Comparison of ENCODE assay signal across 1 cellular context in the genomic region with DNA sequence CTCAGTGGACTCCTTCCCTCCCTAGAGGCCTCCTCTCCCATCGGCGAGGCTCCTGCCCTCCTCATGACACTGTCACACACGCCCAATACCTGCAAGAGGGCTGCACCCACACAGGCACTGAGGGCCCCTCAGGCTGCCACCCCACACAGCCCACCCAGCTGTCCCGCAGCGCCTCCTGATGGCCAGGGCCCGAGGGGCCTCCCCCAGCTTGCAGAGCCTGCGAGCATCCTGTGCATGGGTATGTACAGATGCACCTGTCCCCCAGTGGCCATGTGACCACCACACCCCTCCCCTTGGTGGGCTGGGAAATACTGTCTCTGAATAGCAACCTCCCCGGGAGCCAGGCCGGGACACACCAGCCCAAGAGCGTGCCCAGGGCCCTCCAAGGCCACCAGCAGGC.
A peak's percentile ranks its signal among the peaks of the same experiment; 100 is the strongest.
TF ChIP-seq lines count a peak whose summit lies in the region.

No MANE protein-coding gene starts in this region.

TF ChIP-seq in HEK293, 187 proteins besides CTCF, POLR2A, EP300 and RAD21 (continued from another document):
- TF ChIP-seq, protein P1, sequence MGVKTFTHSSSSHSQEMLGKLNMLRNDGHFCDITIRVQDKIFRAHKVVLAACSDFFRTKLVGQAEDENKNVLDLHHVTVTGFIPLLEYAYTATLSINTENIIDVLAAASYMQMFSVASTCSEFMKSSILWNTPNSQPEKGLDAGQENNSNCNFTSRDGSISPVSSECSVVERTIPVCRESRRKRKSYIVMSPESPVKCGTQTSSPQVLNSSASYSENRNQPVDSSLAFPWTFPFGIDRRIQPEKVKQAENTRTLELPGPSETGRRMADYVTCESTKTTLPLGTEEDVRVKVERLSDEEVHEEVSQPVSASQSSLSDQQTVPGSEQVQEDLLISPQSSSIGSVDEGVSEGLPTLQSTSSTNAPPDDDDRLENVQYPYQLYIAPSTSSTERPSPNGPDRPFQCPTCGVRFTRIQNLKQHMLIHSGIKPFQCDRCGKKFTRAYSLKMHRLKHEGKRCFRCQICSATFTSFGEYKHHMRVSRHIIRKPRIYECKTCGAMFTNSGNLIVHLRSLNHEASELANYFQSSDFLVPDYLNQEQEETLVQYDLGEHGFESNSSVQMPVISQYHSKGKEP (tag by site-specific recombination; IDR thresholded peaks at IDR 0.05): 0 out of 2 replicates have a peak, but pooled peaks have one; percentile 64
- TF ChIP-seq RBAK (tag by site-specific recombination; IDR thresholded peaks at IDR 0.05) (no peak), KLF1 (tag by site-specific recombination; IDR thresholded peaks at IDR 0.05) (no peak), ZNF19 (tag by site-specific recombination; IDR thresholded peaks at IDR 0.05; ENCODE audit: low read depth) (no peak), ZNF621 (tag by site-specific recombination; IDR thresholded peaks at IDR 0.05) (no peak), ZNF530 (tag by site-specific recombination; IDR thresholded peaks at IDR 0.05; ENCODE audit: low read depth) (no peak), GLIS1 (tag by site-specific recombination; IDR thresholded peaks at IDR 0.05) (peak; percentile 39; the same call in 1 of the 2 replicates), ZNF514 (tag by site-specific recombination; IDR thresholded peaks at IDR 0.05) (no peak), ZXDB (tag by site-specific recombination; IDR thresholded peaks at IDR 0.05) (no peak), ZNF350 (tag by site-specific recombination; IDR thresholded peaks at IDR 0.05) (no peak), ZNF423 (tag by site-specific recombination; IDR thresholded peaks at IDR 0.05) (no peak), ZNF2 (tag by site-specific recombination; IDR thresholded peaks at IDR 0.05) (no peak; the same call in 1 of the 2 replicates), OVOL3 (tag by site-specific recombination; IDR thresholded peaks at IDR 0.05) (no peak), TCF7L2 (IDR thresholded peaks at IDR 0.05; ENCODE audit: borderline replicate concordance, low read depth, low read length) (no peak), EGR2 (tag by site-specific recombination; IDR thresholded peaks at IDR 0.05; ENCODE audit: low read depth) (0 out of 2 replicates have a peak, but pooled peaks have one; percentile 20), TRIM28 (IDR thresholded peaks at IDR 0.05; ENCODE audit: borderline replicate concordance, low read length) (no peak), SP3 (tag by site-specific recombination; IDR thresholded peaks at IDR 0.05) (no peak), GLIS2 (tag by site-specific recombination; IDR thresholded peaks at IDR 0.05) (peak; percentile 59), ZNF596 (tag by site-specific recombination; IDR thresholded peaks at IDR 0.05) (no peak), ZNF157 (tag by site-specific recombination; IDR thresholded peaks at IDR 0.05) (no peak), HOXA7 (CRISPR knock-in tag; IDR thresholded peaks at IDR 0.05; ENCODE audit: borderline replicate concordance) (no peak), ZNF37A (tag by site-specific recombination; IDR thresholded peaks at IDR 0.05) (no peak)
- TF ChIP-seq, protein P2, sequence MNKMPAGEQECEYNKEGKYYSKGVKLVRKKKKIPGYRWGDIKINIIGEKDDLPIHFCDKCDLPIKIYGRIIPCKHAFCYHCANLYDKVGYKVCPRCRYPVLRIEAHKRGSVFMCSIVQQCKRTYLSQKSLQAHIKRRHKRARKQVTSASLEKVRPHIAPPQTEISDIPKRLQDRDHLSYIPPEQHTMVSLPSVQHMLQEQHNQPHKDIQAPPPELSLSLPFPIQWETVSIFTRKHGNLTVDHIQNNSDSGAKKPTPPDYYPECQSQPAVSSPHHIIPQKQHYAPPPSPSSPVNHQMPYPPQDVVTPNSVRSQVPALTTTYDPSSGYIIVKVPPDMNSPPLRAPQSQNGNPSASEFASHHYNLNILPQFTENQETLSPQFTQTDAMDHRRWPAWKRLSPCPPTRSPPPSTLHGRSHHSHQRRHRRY (tag by site-specific recombination; IDR thresholded peaks at IDR 0.05): no peak
- TF ChIP-seq, protein P3, sequence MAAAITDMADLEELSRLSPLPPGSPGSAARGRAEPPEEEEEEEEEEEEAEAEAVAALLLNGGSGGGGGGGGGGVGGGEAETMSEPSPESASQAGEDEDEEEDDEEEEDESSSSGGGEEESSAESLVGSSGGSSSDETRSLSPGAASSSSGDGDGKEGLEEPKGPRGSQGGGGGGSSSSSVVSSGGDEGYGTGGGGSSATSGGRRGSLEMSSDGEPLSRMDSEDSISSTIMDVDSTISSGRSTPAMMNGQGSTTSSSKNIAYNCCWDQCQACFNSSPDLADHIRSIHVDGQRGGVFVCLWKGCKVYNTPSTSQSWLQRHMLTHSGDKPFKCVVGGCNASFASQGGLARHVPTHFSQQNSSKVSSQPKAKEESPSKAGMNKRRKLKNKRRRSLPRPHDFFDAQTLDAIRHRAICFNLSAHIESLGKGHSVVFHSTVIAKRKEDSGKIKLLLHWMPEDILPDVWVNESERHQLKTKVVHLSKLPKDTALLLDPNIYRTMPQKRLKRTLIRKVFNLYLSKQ (tag by site-specific recombination; IDR thresholded peaks at IDR 0.05; ENCODE audit: borderline replicate concordance): no peak
- TF ChIP-seq, protein P4, sequence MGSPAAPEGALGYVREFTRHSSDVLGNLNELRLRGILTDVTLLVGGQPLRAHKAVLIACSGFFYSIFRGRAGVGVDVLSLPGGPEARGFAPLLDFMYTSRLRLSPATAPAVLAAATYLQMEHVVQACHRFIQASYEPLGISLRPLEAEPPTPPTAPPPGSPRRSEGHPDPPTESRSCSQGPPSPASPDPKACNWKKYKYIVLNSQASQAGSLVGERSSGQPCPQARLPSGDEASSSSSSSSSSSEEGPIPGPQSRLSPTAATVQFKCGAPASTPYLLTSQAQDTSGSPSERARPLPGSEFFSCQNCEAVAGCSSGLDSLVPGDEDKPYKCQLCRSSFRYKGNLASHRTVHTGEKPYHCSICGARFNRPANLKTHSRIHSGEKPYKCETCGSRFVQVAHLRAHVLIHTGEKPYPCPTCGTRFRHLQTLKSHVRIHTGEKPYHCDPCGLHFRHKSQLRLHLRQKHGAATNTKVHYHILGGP (tag by site-specific recombination; IDR thresholded peaks at IDR 0.05): no peak
- TF ChIP-seq, protein P5, sequence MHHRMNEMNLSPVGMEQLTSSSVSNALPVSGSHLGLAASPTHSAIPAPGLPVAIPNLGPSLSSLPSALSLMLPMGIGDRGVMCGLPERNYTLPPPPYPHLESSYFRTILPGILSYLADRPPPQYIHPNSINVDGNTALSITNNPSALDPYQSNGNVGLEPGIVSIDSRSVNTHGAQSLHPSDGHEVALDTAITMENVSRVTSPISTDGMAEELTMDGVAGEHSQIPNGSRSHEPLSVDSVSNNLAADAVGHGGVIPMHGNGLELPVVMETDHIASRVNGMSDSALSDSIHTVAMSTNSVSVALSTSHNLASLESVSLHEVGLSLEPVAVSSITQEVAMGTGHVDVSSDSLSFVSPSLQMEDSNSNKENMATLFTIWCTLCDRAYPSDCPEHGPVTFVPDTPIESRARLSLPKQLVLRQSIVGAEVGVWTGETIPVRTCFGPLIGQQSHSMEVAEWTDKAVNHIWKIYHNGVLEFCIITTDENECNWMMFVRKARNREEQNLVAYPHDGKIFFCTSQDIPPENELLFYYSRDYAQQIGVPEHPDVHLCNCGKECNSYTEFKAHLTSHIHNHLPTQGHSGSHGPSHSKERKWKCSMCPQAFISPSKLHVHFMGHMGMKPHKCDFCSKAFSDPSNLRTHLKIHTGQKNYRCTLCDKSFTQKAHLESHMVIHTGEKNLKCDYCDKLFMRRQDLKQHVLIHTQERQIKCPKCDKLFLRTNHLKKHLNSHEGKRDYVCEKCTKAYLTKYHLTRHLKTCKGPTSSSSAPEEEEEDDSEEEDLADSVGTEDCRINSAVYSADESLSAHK (tag by site-specific recombination; IDR thresholded peaks at IDR 0.05): no peak
- TF ChIP-seq, protein P6, sequence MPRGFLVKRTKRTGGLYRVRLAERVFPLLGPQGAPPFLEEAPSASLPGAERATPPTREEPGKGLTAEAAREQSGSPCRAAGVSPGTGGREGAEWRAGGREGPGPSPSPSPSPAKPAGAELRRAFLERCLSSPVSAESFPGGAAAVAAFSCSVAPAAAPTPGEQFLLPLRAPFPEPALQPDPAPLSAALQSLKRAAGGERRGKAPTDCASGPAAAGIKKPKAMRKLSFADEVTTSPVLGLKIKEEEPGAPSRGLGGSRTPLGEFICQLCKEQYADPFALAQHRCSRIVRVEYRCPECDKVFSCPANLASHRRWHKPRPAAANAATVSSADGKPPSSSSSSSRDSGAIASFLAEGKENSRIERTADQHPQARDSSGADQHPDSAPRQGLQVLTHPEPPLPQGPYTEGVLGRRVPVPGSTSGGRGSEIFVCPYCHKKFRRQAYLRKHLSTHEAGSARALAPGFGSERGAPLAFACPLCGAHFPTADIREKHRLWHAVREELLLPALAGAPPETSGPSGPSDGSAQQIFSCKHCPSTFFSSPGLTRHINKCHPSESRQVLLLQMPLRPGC (tag by site-specific recombination; IDR thresholded peaks at IDR 0.05): no peak
- TF ChIP-seq, protein P7, sequence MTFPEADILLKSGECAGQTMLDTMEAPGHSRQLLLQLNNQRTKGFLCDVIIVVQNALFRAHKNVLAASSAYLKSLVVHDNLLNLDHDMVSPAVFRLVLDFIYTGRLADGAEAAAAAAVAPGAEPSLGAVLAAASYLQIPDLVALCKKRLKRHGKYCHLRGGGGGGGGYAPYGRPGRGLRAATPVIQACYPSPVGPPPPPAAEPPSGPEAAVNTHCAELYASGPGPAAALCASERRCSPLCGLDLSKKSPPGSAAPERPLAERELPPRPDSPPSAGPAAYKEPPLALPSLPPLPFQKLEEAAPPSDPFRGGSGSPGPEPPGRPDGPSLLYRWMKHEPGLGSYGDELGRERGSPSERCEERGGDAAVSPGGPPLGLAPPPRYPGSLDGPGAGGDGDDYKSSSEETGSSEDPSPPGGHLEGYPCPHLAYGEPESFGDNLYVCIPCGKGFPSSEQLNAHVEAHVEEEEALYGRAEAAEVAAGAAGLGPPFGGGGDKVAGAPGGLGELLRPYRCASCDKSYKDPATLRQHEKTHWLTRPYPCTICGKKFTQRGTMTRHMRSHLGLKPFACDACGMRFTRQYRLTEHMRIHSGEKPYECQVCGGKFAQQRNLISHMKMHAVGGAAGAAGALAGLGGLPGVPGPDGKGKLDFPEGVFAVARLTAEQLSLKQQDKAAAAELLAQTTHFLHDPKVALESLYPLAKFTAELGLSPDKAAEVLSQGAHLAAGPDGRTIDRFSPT (tag by site-specific recombination; IDR thresholded peaks at IDR 0.05): no peak
- TF ChIP-seq, protein P8, sequence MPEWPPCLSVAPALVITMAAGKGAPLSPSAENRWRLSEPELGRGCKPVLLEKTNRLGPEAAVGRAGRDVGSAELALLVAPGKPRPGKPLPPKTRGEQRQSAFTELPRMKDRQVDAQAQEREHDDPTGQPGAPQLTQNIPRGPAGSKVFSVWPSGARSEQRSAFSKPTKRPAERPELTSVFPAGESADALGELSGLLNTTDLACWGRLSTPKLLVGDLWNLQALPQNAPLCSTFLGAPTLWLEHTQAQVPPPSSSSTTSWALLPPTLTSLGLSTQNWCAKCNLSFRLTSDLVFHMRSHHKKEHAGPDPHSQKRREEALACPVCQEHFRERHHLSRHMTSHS (tag by site-specific recombination; IDR thresholded peaks at IDR 0.05): no peak
